26 cellular contexts compared by ENCODE assay signal in the genomic region with DNA sequence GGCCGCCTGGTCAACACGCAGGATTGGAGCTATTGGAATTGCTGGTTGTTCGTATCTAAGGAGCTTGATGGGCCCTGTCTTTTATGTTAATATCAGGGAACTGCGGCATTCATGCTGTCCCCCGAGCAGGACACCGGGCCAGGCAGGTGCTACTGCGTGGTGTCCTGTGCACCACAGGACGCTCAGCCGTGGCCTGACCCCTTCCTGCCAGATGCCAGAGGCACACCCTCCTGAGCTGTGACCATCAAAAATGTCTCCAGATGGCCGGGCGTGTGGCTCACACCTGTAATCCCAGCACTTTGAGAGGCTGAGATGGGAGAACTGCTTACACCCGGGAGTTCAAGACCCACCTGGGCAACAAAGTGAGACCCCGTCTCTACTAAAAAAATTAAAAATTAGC. TPM values are rescaled to one million over a fixed set of nuclear protein-coding genes. Genes with fewer than 3 reads are reported as not detected.
DNase-seq lines count a peak whose midpoint lies in the region; ATAC-seq and TF ChIP-seq lines count a peak whose summit lies in the region.
"Had no signal": no experiment of that assay in that cellular context is flagged by ENCODE, and none has a peak within 500 bp of the region (broad histone marks: within the 10 kb centered on the region; RNA-seq: fewer than 3 reads in every experiment).

No MANE protein-coding gene starts in this region.

- 48 to 70% (median 50%) methylated on average over 13 of the region's 13 CpGs for WGBS in psoas muscle, 3 donors

- H3K9ac ChIP-seq in BLaER1 treated with 17β-estradiol and CSF1 and Interleukin-3, amounts not matched to agents 10 nM and 100 nM: 0 out of 22 replicates have a peak overlapping the region, but pooled peaks of 4 of the 11 experiments have one; percentile 3 to 38 (median 22)
- H3K9ac ChIP-seq in skeletal muscle tissue (ENCODE audit: low read depth in 1 of 3, low read length in 3 of 3): peak overlapping the region; percentile 92 to 98 (median 97)

- TF ChIP-seq CTCF in psoas muscle (IDR thresholded peaks at IDR 0.05): no peak

- H3K4me1 ChIP-seq in BLaER1 treated with 17β-estradiol and CSF1 and Interleukin-3, amounts not matched to agents 10 nM and 100 nM: peaks cover 13 to 93% (median 88%) of the 10 kb centered on the region in 10 experiments
- H3K4me1 ChIP-seq in psoas muscle (peaks cover 49% of the 10 kb centered on the region), skeletal muscle tissue (ENCODE audit: control insufficient read depth in 3 of 3, insufficient read depth in 3 of 3, low read length in 3 of 3) (peaks cover 65 to 90% (median 76%) of the 10 kb centered on the region in 3 donors)

- DNase-seq in Right ventricle myocardium inferior (ENCODE audit: missing footprints) (peak; percentile 43), left cardiac atrium (no peak), psoas muscle (peak in 1 of 2 donors; percentile 78), HK-2 (ENCODE audit: unreplicated experiment) (no peak), NCI-H510A (lab: John Stamatoyannopoulos, UW) (no peak)
- DNase-seq: 8988T; ACHN; BE2C; C1 segment of cervical spinal cord; CD4-positive, alpha-beta memory T cell; CD4-positive, CD25-positive, alpha-beta regulatory T cell; CD8-positive, alpha-beta memory T cell; COR-L47; DMS 273 treated with DMSO at 0.1 percent for 48 hours; DMS153; DMS53; DMS79; DND-41; EL; GDM1 had no signal

- peaks cover 0 to 20% (median 0%) of the 10 kb centered on the region in 11 experiments; a peak in 2 of 22 replicates for H4K20me1 ChIP-seq in BLaER1 treated with 17β-estradiol and CSF1 and Interleukin-3, amounts not matched to agents 10 nM and 100 nM

- H3K9me3 ChIP-seq in BLaER1 treated with 17β-estradiol and CSF1 and Interleukin-3, amounts not matched to agents 10 nM and 100 nM (replicated peaks in 1 of 11): peaks cover 0 to 8% (median 0%) of the 10 kb centered on the region in 11 experiments; a peak in 1 of 22 replicates
- H3K9me3 ChIP-seq in psoas muscle (no peaks in the 10 kb centered on the region), skeletal muscle tissue (ENCODE audit: control insufficient read depth in 3 of 3, low read length in 3 of 3) (no peaks in the 10 kb centered on the region)
- H3K9me3 ChIP-seq: BE2C had no signal

- H3K27me3 ChIP-seq in BLaER1 treated with 17β-estradiol and CSF1 and Interleukin-3, amounts not matched to agents 10 nM and 100 nM: peaks cover 0 to 25% (median 0%) of the 10 kb centered on the region in 11 experiments; a peak in 4 of 22 replicates
- H3K27me3 ChIP-seq in psoas muscle (ENCODE audit: insufficient read depth in 3 of 3, low read length in 2 of 3): no peaks in the 10 kb centered on the region
- no peaks in the 10 kb centered on the region for H3K27me3 ChIP-seq in skeletal muscle tissue (ENCODE audit: control insufficient read depth in 3 of 3, insufficient read depth in 3 of 3, low read length in 3 of 3)
- H3K27me3 ChIP-seq: BE2C had no signal

- peak overlapping the region in 9 of 11 experiments; percentile 34 to 92 (median 86); a peak in 17 of 22 replicates for H3K4me2 ChIP-seq in BLaER1 treated with 17β-estradiol and CSF1 and Interleukin-3, amounts not matched to agents 10 nM and 100 nM

- no peak overlapping the region for H3K4me3 ChIP-seq in BLaER1 treated with 17β-estradiol and CSF1 and Interleukin-3, amounts not matched to agents 10 nM and 100 nM
- H3K4me3 ChIP-seq in psoas muscle: peak overlapping the region; percentile 79
- H3K4me3 ChIP-seq in skeletal muscle tissue (ENCODE audit: low read length in 3 of 3): peak overlapping the region; percentile 83 to 93 (median 91)
- H3K4me3 ChIP-seq: GM12878 had no signal

- intact Hi-C loops in Right ventricle myocardium inferior (cut with DNase I) (no loop called here), left cardiac atrium (cut with DNase I) (no loop called here), psoas muscle (cut with DNase I) (loop anchor here in 1 of 2 donors (2.0 kb wide), 1 partner anchor 38 kb away; no protein-coding TSS in a partner anchor)

- H3K27ac ChIP-seq in BLaER1 treated with 17β-estradiol and CSF1 and Interleukin-3, amounts not matched to agents 10 nM and 100 nM: peak overlapping the region in 3 of 11 experiments; percentile 14 to 34 (median 15); a peak in 4 of 22 replicates
- peak overlapping the region; percentile 98 for H3K27ac ChIP-seq in psoas muscle
- peak overlapping the region; percentile 99 for H3K27ac ChIP-seq in skeletal muscle tissue (ENCODE audit: low read depth, low read length)

- ATAC-seq in Right ventricle myocardium inferior: no peak
- ATAC-seq in left cardiac atrium: no peak
- ATAC-seq in psoas muscle: peak in 3 of 4 donors; percentile 16 to 36 (median 26)
- no peak for ATAC-seq in GM18867 (IDR thresholded peaks at IDR 0.05; ENCODE audit: unreplicated experiment)
- ATAC-seq: GM12878 had no signal

- H3K36me3 ChIP-seq in BLaER1 treated with 17β-estradiol and CSF1 and Interleukin-3, amounts not matched to agents 10 nM and 100 nM: no peaks in the 10 kb centered on the region
- H3K36me3 ChIP-seq in psoas muscle (ENCODE audit: insufficient read depth in 1 of 2, low read depth in 1 of 2) (peaks cover 0 to 20% of the 10 kb centered on the region in 2 donors), skeletal muscle tissue (ENCODE audit: control insufficient read depth in 3 of 3, insufficient read depth in 3 of 3, low read length in 3 of 3) (peaks cover 8 to 18% (median 13%) of the 10 kb centered on the region in 3 donors)
- H3K36me3 ChIP-seq: BE2C had no signal

RNA-seq across cellular contexts. Expression of gene ABLIM2, which starts 32.1 kb away (rescaled TPM):
- total RNA-seq in Right ventricle myocardium inferior: 24.9 TPM
- 10 to 100 TPM; 14.3 to 23.1 TPM for total RNA-seq in left cardiac atrium
- total RNA-seq in psoas muscle: 100 to 1,000 TPM; 127 to 956 (median 461) TPM
- polyA plus RNA-seq in psoas muscle: 100 to 1,000 TPM in 2 of 3 donors, 10 to 100 TPM in 1; 82.2 to 295 (median 123) TPM
- 7.3 TPM for total RNA-seq in skeletal muscle tissue
- polyA plus RNA-seq: AG04450, CD14-positive monocyte had no signal

Comparison
In these comparisons a context has a peak if more than half of its experiments do, and no peak if none do; other contexts are left out.
1. ATAC-seq: peak in psoas muscle (3 of 4); none in Right ventricle myocardium inferior (single experiment), left cardiac atrium (0 of 2) and GM18867 (single experiment).
2. H3K4me3 ChIP-seq: peak in psoas muscle (single experiment) and skeletal muscle tissue (3 of 3); none in BLaER1 treated with 17β-estradiol and CSF1 and Interleukin-3, amounts not matched to agents 10 nM and 100 nM (0 of 10).